ENCODE assay signal across 8 cellular contexts in genomic region chr14:30621954-30622830, GRCh38. TPM values are rescaled to one million over a fixed set of nuclear protein-coding genes. Genes with fewer than 3 reads are reported as not detected.
DNase-seq lines count a peak whose midpoint lies in the region; ATAC-seq, FAIRE-seq and TF ChIP-seq lines count a peak whose summit lies in the region.

A gene with protein sequence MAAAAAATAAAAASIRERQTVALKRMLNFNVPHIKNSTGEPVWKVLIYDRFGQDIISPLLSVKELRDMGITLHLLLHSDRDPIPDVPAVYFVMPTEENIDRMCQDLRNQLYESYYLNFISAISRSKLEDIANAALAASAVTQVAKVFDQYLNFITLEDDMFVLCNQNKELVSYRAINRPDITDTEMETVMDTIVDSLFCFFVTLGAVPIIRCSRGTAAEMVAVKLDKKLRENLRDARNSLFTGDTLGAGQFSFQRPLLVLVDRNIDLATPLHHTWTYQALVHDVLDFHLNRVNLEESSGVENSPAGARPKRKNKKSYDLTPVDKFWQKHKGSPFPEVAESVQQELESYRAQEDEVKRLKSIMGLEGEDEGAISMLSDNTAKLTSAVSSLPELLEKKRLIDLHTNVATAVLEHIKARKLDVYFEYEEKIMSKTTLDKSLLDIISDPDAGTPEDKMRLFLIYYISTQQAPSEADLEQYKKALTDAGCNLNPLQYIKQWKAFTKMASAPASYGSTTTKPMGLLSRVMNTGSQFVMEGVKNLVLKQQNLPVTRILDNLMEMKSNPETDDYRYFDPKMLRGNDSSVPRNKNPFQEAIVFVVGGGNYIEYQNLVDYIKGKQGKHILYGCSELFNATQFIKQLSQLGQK (plus strand): TSS chr14:30622319. CDS start chr14:30622339, 20 bp downstream.

- TF ChIP-seq CTCF in GM13977 (IDR thresholded peaks at IDR 0.05; ENCODE audit: extremely low read depth, insufficient read depth, missing control alignments) (no peak), psoas muscle (IDR thresholded peaks at IDR 0.05) (no peak)

- peaks cover 2 to 3% of the 10 kb centered on the region in 2 donors for H3K36me3 ChIP-seq in psoas muscle (ENCODE audit: insufficient read depth in 1 of 2, low read depth in 1 of 2)

- no peaks in the 10 kb centered on the region for H3K27me3 ChIP-seq in psoas muscle (ENCODE audit: insufficient read depth in 3 of 3, low read length in 2 of 3)

- DNase-seq in GM13977 (ENCODE audit: low spot score), result peak; percentile 85
- DNase-seq in NCI-H1694 treated with DMSO at 0.1 percent for 48 hours (lab: John Stamatoyannopoulos, UW), result peak; percentile 93
- peak; percentile 88 to 89 (median 88) for DNase-seq in T-helper 17 cell
- peak; percentile 97 for DNase-seq in left ventricle myocardium superior
- peak; percentile 93 to 97 for DNase-seq in psoas muscle
- DNase-seq in urothelium cell line (ENCODE audit: low spot score), result peak; percentile 94

- H3K4me1 ChIP-seq in psoas muscle, result peaks cover 26% of the 10 kb centered on the region

- peaks cover 8% of the 10 kb centered on the region for H3K36me3 Mint-ChIP-seq in T-helper 17 cell (ENCODE audit: low read depth)

- H3K4me3 ChIP-seq in psoas muscle, result peak within 1 kb of the TSS; percentile 95

- in situ Hi-C loops in GM13977 (cut with MboI; ENCODE audit: low pct_unique_long_range_greater_than_20kb, low sequenced_read_pairs, unreplicated experiment), result no loop called here

- H3K4me3 Mint-ChIP-seq in T-helper 17 cell, result peak within 1 kb of the TSS; percentile 96

- H3K27ac Mint-ChIP-seq in T-helper 17 cell, result peak within 1 kb of the TSS; percentile 96

- ATAC-seq in HG02884 (IDR thresholded peaks at IDR 0.05; ENCODE audit: unreplicated experiment) (peak; percentile 94), T-helper 17 cell (peak; percentile 98), left ventricle myocardium superior (peak; percentile 100), psoas muscle (peak; percentile 99 to 100 (median 100))

- 0 to 1% (median 0%) methylated on average over 35 of the region's 35 CpGs for WGBS in psoas muscle, 3 donors

- FAIRE-seq in urothelium cell line (lab: Jason Lieb, UNC), result peak; percentile 74

- H3K27me3 Mint-ChIP-seq in T-helper 17 cell, result no peaks in the 10 kb centered on the region

- no peaks in the 10 kb centered on the region for H3K9me3 ChIP-seq in T-helper 17 cell (ENCODE audit: control insufficient read depth, low read length, poor library complexity, severe bottlenecking)
- H3K9me3 ChIP-seq in psoas muscle, result no peaks in the 10 kb centered on the region

- H3K4me1 Mint-ChIP-seq in T-helper 17 cell, result peaks cover 23% of the 10 kb centered on the region

- H3K27ac ChIP-seq in angular gyrus (ENCODE audit: low read depth, low read length) (peak within 1 kb of the TSS; percentile 77), psoas muscle (peak within 1 kb of the TSS; percentile 94)

- intact Hi-C loops in left ventricle myocardium superior (cut with micrococcal nuclease) (no loop called here), psoas muscle (cut with DNase I) (no loop called here)

RNA-seq across cellular contexts. Expression of the gene that starts here (rescaled TPM):
- total RNA-seq in T-helper 17 cell, result 10 to 100 TPM; 77.3 to 98.0 TPM
- total RNA-seq in left ventricle myocardium superior, result 43.5 TPM
- 10 to 100 TPM; 29.9 to 49.8 (median 35.6) TPM for total RNA-seq in psoas muscle
- 10 to 100 TPM; 26.9 to 42.7 (median 34.1) TPM for polyA plus RNA-seq in psoas muscle

Comparison
In these comparisons a context has a peak if more than half of its experiments do, and no peak if none do; other contexts are left out.
1. Peak in every context shown above with its lines: DNase-seq, ATAC-seq, H3K4me3 ChIP-seq and H3K27ac ChIP-seq.